Comparison of ENCODE assay signal across 15 cellular contexts in the genomic region with DNA sequence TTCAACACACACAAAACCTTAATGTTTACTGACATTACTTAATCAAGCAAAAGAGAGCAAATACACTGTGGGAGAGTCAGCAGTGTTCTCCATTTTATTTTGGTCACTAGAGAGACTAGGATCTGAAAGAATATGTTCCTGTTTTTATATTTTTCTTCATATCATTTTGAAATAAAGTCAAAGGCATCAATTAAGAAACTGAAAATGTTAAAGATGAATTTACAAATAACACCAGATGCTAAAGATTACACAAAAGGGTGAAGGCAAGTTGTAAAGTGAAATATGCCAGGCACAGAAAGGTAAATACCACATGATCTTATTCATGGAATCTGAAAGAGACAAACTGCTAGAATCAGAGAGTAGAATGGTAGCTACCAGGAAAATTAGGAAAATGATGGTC.
"Had no signal": no experiment of that assay in that cellular context is flagged by ENCODE, and none has a peak within 500 bp of the region (broad histone marks: within the 10 kb centered on the region; RNA-seq: fewer than 3 reads in every experiment).

No MANE protein-coding gene starts in this region.

- ATAC-seq: sciatic nerve; stimulated activated naive CD8-positive, alpha-beta T cell treated with anti-CD3 and anti-CD28 coated beads, Interleukin-15, amount 100 ng/mL, for 72 hours; upper lobe of right lung; WTC11 had no signal

- DNase-seq: activated CD4-positive, alpha-beta memory T cell treated with anti-CD3 and anti-CD28 coated beads, Interleukin-2, amount 10 ng/mL, durations not matched to agents 7 days and 5 days; activated CD4-positive, alpha-beta T cell treated with anti-CD3 and anti-CD28 coated beads for 4 hours; activated naive CD4-positive, alpha-beta T cell treated with anti-CD3 and anti-CD28 coated beads, Interleukin-2, amount 10 ng/mL, durations not matched to agents 7 days and 5 days; activated T-cell treated with anti-CD3 and anti-CD28 coated beads, Interleukin-2, amount 50 U/mL, for 24 hours; left ventricle myocardium inferior; naive B cell; ovary; stimulated activated naive CD8-positive, alpha-beta T cell treated with anti-CD3 and anti-CD28 coated beads, Interleukin-15, amount 100 ng/mL, for 72 hours; testis; upper lobe of right lung had no signal

- FAIRE-seq: endometrium, keratinocyte, TTC549 had no signal
